35 cellular contexts compared by ENCODE assay signal in genomic region chr3:22495826-22496225, GRCh38.
"Had no signal": no experiment of that assay in that cellular context is flagged by ENCODE, and none has a peak within 500 bp of the region (broad histone marks: within the 10 kb centered on the region; RNA-seq: fewer than 3 reads in every experiment).

No MANE protein-coding gene starts in this region.

- H3K36me3 ChIP-seq: adrenal gland, brain microvascular endothelial cell, breast epithelium had no signal

- H3K27me3 ChIP-seq: adrenal gland, body of pancreas, brain microvascular endothelial cell, breast epithelium had no signal

- ATAC-seq: activated CD8-positive, alpha-beta T cell treated with anti-CD3 and anti-CD28 coated beads for 36 hours; activated naive CD4-positive, alpha-beta T cell treated with anti-CD3 and anti-CD28 coated beads, Interleukin-2, amount 50 U/mL, for 72 hours; activated T-cell treated with anti-CD3 and anti-CD28 coated beads, Interleukin-2, amount 50 U/mL, for 4 hours; activated T-cell treated with anti-CD3 and anti-CD28 coated beads, Interleukin-2, amount 50 U/mL, for 72 hours; activated T-helper 17 cell treated with anti-CD3 and anti-CD28 coated beads, Interleukin-2, amount 50 U/mL, for 72 hours; body of pancreas had no signal

- H3K9me3 ChIP-seq: adrenal gland, body of pancreas had no signal

- H3K4me3 ChIP-seq: adrenal gland, body of pancreas, breast epithelium had no signal

- H3K27me3 Mint-ChIP-seq: activated B cell treated with CpG ODN at 0.5 μM for 24 hours; activated CD4-positive, alpha-beta memory T cell treated with anti-CD3 and anti-CD28 coated beads for 36 hours; activated CD4-positive, alpha-beta T cell treated with anti-CD3 and anti-CD28 coated beads, Interleukin-2, amount 10 ng/mL, durations not matched to agents 24 days and 14 days; activated CD8-positive, alpha-beta T cell treated with anti-CD3 and anti-CD28 coated beads for 36 hours; activated naive CD8-positive, alpha-beta T cell treated with anti-CD3 and anti-CD28 coated beads for 36 hours; activated T-helper 17 cell treated with anti-CD3 and anti-CD28 coated beads, Interleukin-2, amount 50 U/mL, for 72 hours had no signal

- H3K27ac ChIP-seq: adrenal gland, body of pancreas, brain microvascular endothelial cell, breast epithelium, VCaP had no signal

- H3K36me3 Mint-ChIP-seq: activated CD4-positive, alpha-beta memory T cell treated with anti-CD3 and anti-CD28 coated beads for 36 hours; activated naive CD4-positive, alpha-beta T cell treated with anti-CD3 and anti-CD28 coated beads, Interleukin-2, amount 50 U/mL, for 72 hours; activated naive CD8-positive, alpha-beta T cell treated with anti-CD3 and anti-CD28 coated beads for 36 hours had no signal

- H3K4me3 Mint-ChIP-seq: activated B cell treated with CpG ODN at 0.5 μM for 24 hours; activated CD4-positive, alpha-beta memory T cell treated with anti-CD3 and anti-CD28 coated beads for 36 hours; activated CD4-positive, alpha-beta T cell treated with anti-CD3 and anti-CD28 coated beads, Interleukin-2, amount 10 ng/mL, durations not matched to agents 24 days and 14 days; activated CD8-positive, alpha-beta T cell treated with anti-CD3 and anti-CD28 coated beads for 36 hours; activated naive CD4-positive, alpha-beta T cell treated with anti-CD3 and anti-CD28 coated beads for 36 hours; activated naive CD8-positive, alpha-beta T cell treated with anti-CD3 and anti-CD28 coated beads for 36 hours; activated T-cell treated with anti-CD3 and anti-CD28 coated beads, Interleukin-2, amount 50 U/mL, for 4 hours; activated T-cell treated with anti-CD3 and anti-CD28 coated beads, Interleukin-2, amount 50 U/mL, for 72 hours; activated T-helper 1 cell treated with anti-CD3 and anti-CD28 coated beads, Interleukin-12 subunit alpha, Interleukin-12 subunit beta, Interleukin-2, Interleukin-4 antibody, amounts not matched to agents 30 ng/mL and 10 ng/mL and 1 ng/mL, durations not matched to agents 14 hours and 24 hours and 36 hours; activated T-helper 17 cell treated with anti-CD3 and anti-CD28 coated beads, Interleukin-2, amount 50 U/mL, for 72 hours; T-helper 1 cell treated with Interleukin-12 subunit alpha and Interleukin-12 subunit beta and Interleukin-4 antibody, amounts not matched to agents 30 μg/mL and 1 μg/mL, for 36 hours; T-helper 2 cell treated with Interferon-gamma antibody and Interleukin-4, amounts not matched to agents 5 μg/mL and 100 μg/mL, for 36 hours had no signal

- H3K4me1 Mint-ChIP-seq: activated B cell treated with CpG ODN at 0.5 μM for 24 hours; activated CD4-positive, alpha-beta T cell treated with anti-CD3 and anti-CD28 coated beads, Interleukin-2, amount 10 ng/mL, durations not matched to agents 24 days and 14 days; activated naive CD8-positive, alpha-beta T cell treated with anti-CD3 and anti-CD28 coated beads for 36 hours; activated T-helper 17 cell treated with anti-CD3 and anti-CD28 coated beads, Interleukin-2, amount 50 U/mL, for 72 hours had no signal

- H3K9me3 Mint-ChIP-seq: activated CD4-positive, alpha-beta T cell treated with anti-CD3 and anti-CD28 coated beads, Interleukin-2, amount 10 ng/mL, durations not matched to agents 24 days and 14 days; activated CD8-positive, alpha-beta T cell treated with anti-CD3 and anti-CD28 coated beads for 36 hours; activated naive CD4-positive, alpha-beta T cell treated with anti-CD3 and anti-CD28 coated beads for 36 hours; activated naive CD8-positive, alpha-beta T cell treated with anti-CD3 and anti-CD28 coated beads for 36 hours; activated T-helper 1 cell treated with anti-CD3 and anti-CD28 coated beads, Interleukin-12 subunit alpha, Interleukin-12 subunit beta, Interleukin-2, Interleukin-4 antibody, amounts not matched to agents 30 ng/mL and 10 ng/mL and 1 ng/mL, durations not matched to agents 14 hours and 24 hours and 36 hours; T-helper 2 cell treated with Interferon-gamma antibody and Interleukin-4, amounts not matched to agents 5 μg/mL and 100 μg/mL, for 36 hours had no signal

- DNase-seq: activated B cell treated with CpG ODN at 0.5 μM for 24 hours; activated CD4-positive, alpha-beta memory T cell treated with anti-CD3 and anti-CD28 coated beads for 36 hours; activated CD4-positive, alpha-beta T cell treated with anti-CD3 and anti-CD28 coated beads for 4 hours; activated CD4-positive, alpha-beta T cell treated with anti-CD3 and anti-CD28 coated beads, Interleukin-2, amount 10 ng/mL, durations not matched to agents 24 days and 14 days; activated CD4-positive, alpha-beta T cell treated with anti-CD3 and anti-CD28 coated beads, Interleukin-2, amount 50 U/mL, for 1 hour; activated CD4-positive, alpha-beta T cell treated with anti-CD3 and anti-CD28 coated beads, Interleukin-2, amount 50 U/mL, for 4 hours; activated CD4-positive, CD25-positive, alpha-beta regulatory T cell treated with anti-CD3 and anti-CD28 coated beads, Interleukin-2, amount 50 U/mL, for 72 hours; activated CD8-positive, alpha-beta memory T cell treated with anti-CD3 and anti-CD28 coated beads, Interleukin-2, amount 50 U/mL, for 4 hours; activated CD8-positive, alpha-beta T cell treated with anti-CD3 and anti-CD28 coated beads for 36 hours; activated effector memory CD4-positive, alpha-beta T cell treated with anti-CD3 and anti-CD28 coated beads, Interleukin-2, amount 50 U/mL, for 16 hours; activated gamma-delta T cell treated with Interleukin-2 at 50 U/mL for 16 hours; activated naive CD4-positive, alpha-beta T cell; activated naive CD4-positive, alpha-beta T cell treated with anti-CD3 and anti-CD28 coated beads for 36 hours; activated naive CD4-positive, alpha-beta T cell treated with anti-CD3 and anti-CD28 coated beads, Interleukin-2, amount 50 U/mL, for 16 hours; activated naive CD8-positive, alpha-beta T cell treated with anti-CD3 and anti-CD28 coated beads for 36 hours; activated T-cell treated with anti-CD3 and anti-CD28 coated beads for 4 hours; activated T-cell treated with anti-CD3 and anti-CD28 coated beads, Interleukin-2, amount 50 U/mL, for 1 hour; activated T-cell treated with anti-CD3 and anti-CD28 coated beads, Interleukin-2, amount 50 U/mL, for 4 hours; activated T-cell treated with anti-CD3 and anti-CD28 coated beads, Interleukin-2, amount 50 U/mL, for 72 hours; adrenal gland; amniotic stem cell; aorta; body of pancreas; brain microvascular endothelial cell; central memory CD4-positive, alpha-beta T cell; T-helper 1 cell; T-helper 2 cell; T-helper 9 cell had no signal

- H3K4me1 ChIP-seq: adrenal gland, body of pancreas, breast epithelium had no signal

- H3K27ac Mint-ChIP-seq: activated B cell treated with CpG ODN at 0.5 μM for 24 hours; activated CD4-positive, alpha-beta memory T cell treated with anti-CD3 and anti-CD28 coated beads for 36 hours; activated CD4-positive, alpha-beta T cell treated with anti-CD3 and anti-CD28 coated beads, Interleukin-2, amount 10 ng/mL, durations not matched to agents 24 days and 14 days; activated CD8-positive, alpha-beta T cell treated with anti-CD3 and anti-CD28 coated beads for 36 hours; activated naive CD4-positive, alpha-beta T cell treated with anti-CD3 and anti-CD28 coated beads for 36 hours; activated naive CD4-positive, alpha-beta T cell treated with anti-CD3 and anti-CD28 coated beads, Interleukin-2, amount 50 U/mL, for 72 hours; activated T-cell treated with anti-CD3 and anti-CD28 coated beads, Interleukin-2, amount 50 U/mL, for 72 hours; activated T-helper 1 cell treated with anti-CD3 and anti-CD28 coated beads, Interleukin-12 subunit alpha, Interleukin-12 subunit beta, Interleukin-2, Interleukin-4 antibody, amounts not matched to agents 30 ng/mL and 10 ng/mL and 1 ng/mL, durations not matched to agents 14 hours and 24 hours and 36 hours; activated T-helper 17 cell treated with anti-CD3 and anti-CD28 coated beads, Interleukin-2, amount 50 U/mL, for 72 hours; T-helper 1 cell treated with Interleukin-12 subunit alpha and Interleukin-12 subunit beta and Interleukin-4 antibody, amounts not matched to agents 30 μg/mL and 1 μg/mL, for 36 hours; T-helper 2 cell treated with Interferon-gamma antibody and Interleukin-4, amounts not matched to agents 5 μg/mL and 100 μg/mL, for 36 hours had no signal
